Comparison of ENCODE assay signal across 10 cellular contexts in the genomic region with DNA sequence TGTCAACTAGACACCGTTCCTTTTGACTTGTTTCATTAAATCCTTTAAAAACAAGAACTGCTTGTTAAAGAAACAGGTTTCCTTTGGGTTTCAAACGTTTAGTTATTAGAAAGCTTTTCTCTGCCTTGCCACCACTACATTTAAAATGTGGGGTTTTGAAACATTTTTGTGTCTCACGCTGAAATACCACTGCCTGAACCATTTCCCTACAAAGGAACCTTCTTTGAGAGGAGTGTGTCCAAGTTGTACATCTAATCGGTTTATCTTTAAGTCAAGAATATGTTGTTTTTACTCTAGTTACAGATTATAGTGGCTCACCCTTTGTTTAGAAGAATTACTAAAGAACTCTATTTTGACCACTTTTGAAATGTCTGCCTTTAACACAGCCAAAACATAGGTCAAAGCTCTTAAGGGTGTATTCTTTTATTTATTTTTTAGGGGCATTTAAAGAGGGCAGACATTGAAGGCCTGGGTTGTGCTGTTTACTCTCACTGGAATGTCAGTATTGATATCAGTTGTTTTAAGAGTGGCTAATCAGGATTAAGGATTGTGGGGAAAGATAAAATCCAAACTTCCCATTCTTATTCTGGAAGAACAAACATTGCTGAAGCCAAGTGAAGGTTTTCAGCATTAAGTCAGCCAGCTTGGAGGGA.
DNase-seq lines count a peak whose midpoint lies in the region; ATAC-seq and TF ChIP-seq lines count a peak whose summit lies in the region.
"Had no signal": no experiment of that assay in that cellular context is flagged by ENCODE, and none has a peak within 500 bp of the region (broad histone marks: within the 10 kb centered on the region; RNA-seq: fewer than 3 reads in every experiment).

No MANE protein-coding gene starts in this region.

- H3K36me3 ChIP-seq in CD4-positive, CD25-positive, alpha-beta regulatory T cell (ENCODE audit: control insufficient read depth, insufficient read depth, low read length), result peaks cover 7% of the 10 kb centered on the region
- H3K36me3 ChIP-seq in neural progenitor cell, result no peaks in the 10 kb centered on the region

- peaks cover 5% of the 10 kb centered on the region for H3F3A ChIP-seq in neural progenitor cell (ENCODE audit: low read depth)

- peaks cover 36 to 65% (median 46%) of the 10 kb centered on the region in 4 donors for H3K4me1 Mint-ChIP-seq in CD4-positive, CD25-positive, alpha-beta regulatory T cell
- H3K4me1 Mint-ChIP-seq in IgD-negative memory B cell (peaks cover 60 to 67% (median 62%) of the 10 kb centered on the region in 3 donors), neural progenitor cell (peaks cover 9% of the 10 kb centered on the region)
- H3K4me1 Mint-ChIP-seq in dendritic cell treated with granulocyte-macrophage colony-stimulating factor and Interleukin-4, amounts not matched to agents 40 ng/mL and 50 ng/mL, for 4 days (ENCODE audit: low read depth), result peaks cover 60% of the 10 kb centered on the region

- TF ChIP-seq CTCF in neural progenitor cell (IDR thresholded peaks at IDR 0.05) (no peak), omental fat pad (IDR thresholded peaks at IDR 0.05) (no peak)

- H3K4me3 Mint-ChIP-seq in CD4-positive, CD25-positive, alpha-beta regulatory T cell, result no peak overlapping the region
- H3K4me3 Mint-ChIP-seq in IgD-negative memory B cell (peak overlapping the region in 2 of 4 donors; percentile 59 to 64), neural progenitor cell (no peak overlapping the region)
- H3K4me3 Mint-ChIP-seq in dendritic cell treated with granulocyte-macrophage colony-stimulating factor and Interleukin-4, amounts not matched to agents 40 ng/mL and 50 ng/mL, for 4 days, result no peak overlapping the region

- no peaks in the 10 kb centered on the region for H3K79me2 ChIP-seq in neural progenitor cell (ENCODE audit: low read depth)

- peak overlapping the region; percentile 15 to 84 (median 77) for H3K27ac Mint-ChIP-seq in CD4-positive, CD25-positive, alpha-beta regulatory T cell
- H3K27ac Mint-ChIP-seq in IgD-negative memory B cell (peak overlapping the region; percentile 75 to 94 (median 76)), neural progenitor cell (no peak overlapping the region)
- H3K27ac Mint-ChIP-seq in dendritic cell treated with granulocyte-macrophage colony-stimulating factor and Interleukin-4, amounts not matched to agents 40 ng/mL and 50 ng/mL, for 4 days, result peak overlapping the region; percentile 92

- H3K27me3 Mint-ChIP-seq in CD4-positive, CD25-positive, alpha-beta regulatory T cell, result no peaks in the 10 kb centered on the region
- no peaks in the 10 kb centered on the region for H3K27me3 Mint-ChIP-seq in IgD-negative memory B cell
- no peaks in the 10 kb centered on the region for H3K27me3 Mint-ChIP-seq in dendritic cell treated with granulocyte-macrophage colony-stimulating factor and Interleukin-4, amounts not matched to agents 40 ng/mL and 50 ng/mL, for 4 days
- no peaks in the 10 kb centered on the region for H3K27me3 Mint-ChIP-seq in neural progenitor cell (ENCODE audit: insufficient read depth, low read depth)

- H3K4me2 ChIP-seq in neural progenitor cell, result no peak overlapping the region

- no peak overlapping the region for H3K27ac ChIP-seq in CD4-positive, CD25-positive, alpha-beta regulatory T cell (ENCODE audit: insufficient read depth, low read length, poor library complexity, severe bottlenecking)
- H3K27ac ChIP-seq in neural progenitor cell, result peak overlapping the region; percentile 34

- H3K9ac ChIP-seq in neural progenitor cell, result no peak overlapping the region

- no peak overlapping the region for H3K4me3 ChIP-seq in CD4-positive, CD25-positive, alpha-beta regulatory T cell (ENCODE audit: low read depth, low read length)
- no peak overlapping the region for H3K4me3 ChIP-seq in neural progenitor cell

- no peaks in the 10 kb centered on the region for H3K27me3 ChIP-seq in CD4-positive, CD25-positive, alpha-beta regulatory T cell (ENCODE audit: control insufficient read depth, insufficient read depth, low read length)
- no peaks in the 10 kb centered on the region for H3K27me3 ChIP-seq in neural progenitor cell

- peaks cover 19% of the 10 kb centered on the region for H3K36me3 Mint-ChIP-seq in CD4-positive, CD25-positive, alpha-beta regulatory T cell
- peaks cover 3% of the 10 kb centered on the region for H3K36me3 Mint-ChIP-seq in IgD-negative memory B cell
- H3K36me3 Mint-ChIP-seq in dendritic cell treated with granulocyte-macrophage colony-stimulating factor and Interleukin-4, amounts not matched to agents 40 ng/mL and 50 ng/mL, for 4 days (ENCODE audit: low read depth), result peaks cover 11% of the 10 kb centered on the region
- peaks cover 20% of the 10 kb centered on the region for H3K36me3 Mint-ChIP-seq in neural progenitor cell

- no peak for ATAC-seq in CD4-positive, CD25-positive, alpha-beta regulatory T cell (ENCODE audit: low read depth in 2 of 2)
- ATAC-seq in GM21515 (IDR thresholded peaks at IDR 0.05; ENCODE audit: unreplicated experiment) (no peak), omental fat pad (ENCODE audit: low FRiP score) (no peak)

- no peaks in the 10 kb centered on the region for H3K9me3 ChIP-seq in CD4-positive, CD25-positive, alpha-beta regulatory T cell (ENCODE audit: control insufficient read depth in 2 of 2, low read length in 2 of 2)
- H3K9me3 ChIP-seq in neural progenitor cell (ENCODE audit: low read depth), result no peaks in the 10 kb centered on the region

- peaks cover 33% of the 10 kb centered on the region for H3K4me1 ChIP-seq in CD4-positive, CD25-positive, alpha-beta regulatory T cell (ENCODE audit: control insufficient read depth, insufficient read depth, low read length, poor library complexity, severe bottlenecking)
- H3K4me1 ChIP-seq in neural progenitor cell, result peaks cover 24% of the 10 kb centered on the region

- no peak overlapping the region for H2AFZ ChIP-seq in neural progenitor cell (replicated peaks)

- H3K9me3 Mint-ChIP-seq in CD4-positive, CD25-positive, alpha-beta regulatory T cell, result no peaks in the 10 kb centered on the region
- H3K9me3 Mint-ChIP-seq in IgD-negative memory B cell, result no peaks in the 10 kb centered on the region
- no peaks in the 10 kb centered on the region for H3K9me3 Mint-ChIP-seq in dendritic cell treated with granulocyte-macrophage colony-stimulating factor and Interleukin-4, amounts not matched to agents 40 ng/mL and 50 ng/mL, for 4 days
- peaks cover 3% of the 10 kb centered on the region for H3K9me3 Mint-ChIP-seq in neural progenitor cell

- no peak for DNase-seq in CD4-positive, CD25-positive, alpha-beta regulatory T cell
- DNase-seq in neural progenitor cell (ENCODE audit: low spot score) (no peak), NOMO-1 (lab: John Stamatoyannopoulos, UW; ENCODE audit: unreplicated experiment in 2 of 2) (no peak), omental fat pad (ENCODE audit: low spot score) (no peak)
- no peak for DNase-seq in activated CD4-positive, CD25-positive, alpha-beta regulatory T cell (lab: John Stamatoyannopoulos, UW)
- DNase-seq: activated CD4-positive, alpha-beta T cell treated with anti-CD3 and anti-CD28 coated beads for 4 hours; COR-L47 had no signal

- intact Hi-C loops in dendritic cell treated with granulocyte-macrophage colony-stimulating factor and Interleukin-4, amounts not matched to agents 40 ng/mL and 50 ng/mL, for 4 days (cut with micrococcal nuclease), result no loop called here

- no peaks in the 10 kb centered on the region for H4K20me1 ChIP-seq in neural progenitor cell (ENCODE audit: low read depth)
